8 cellular contexts compared by ENCODE assay signal in genomic region chr15:92820233-92821021, GRCh38.
DNase-seq lines count a peak whose midpoint lies in the region; ATAC-seq, FAIRE-seq and TF ChIP-seq lines count a peak whose summit lies in the region.

No MANE protein-coding gene starts in this region.

- peaks cover 47% of the 10 kb centered on the region for H3K4me1 Mint-ChIP-seq in T-helper 2 cell treated with Interferon-gamma antibody and Interleukin-4, amounts not matched to agents 5 μg/mL and 100 μg/mL, for 36 hours (ENCODE audit: low read depth)

- peak; percentile 80 for ATAC-seq in HG02970 (IDR thresholded peaks at IDR 0.05; ENCODE audit: low FRiP score, unreplicated experiment)
- ATAC-seq in aorta (ENCODE audit: low FRiP score): peak; percentile 97

- peaks cover 0 to 7% of the 10 kb centered on the region in 2 donors for H3K4me1 ChIP-seq in ascending aorta
- no peaks in the 10 kb centered on the region for H3K4me1 ChIP-seq in aorta (ENCODE audit: control insufficient read depth in 1 of 2, insufficient read depth in 2 of 2, low read length in 2 of 2)

- no peaks in the 10 kb centered on the region for H3K27me3 ChIP-seq in ascending aorta
- H3K27me3 ChIP-seq in aorta (ENCODE audit: control insufficient read depth in 1 of 2, insufficient read depth in 2 of 2, low read length in 1 of 2): no peaks in the 10 kb centered on the region

- no peaks in the 10 kb centered on the region for H3K9me3 Mint-ChIP-seq in T-helper 2 cell treated with Interferon-gamma antibody and Interleukin-4, amounts not matched to agents 5 μg/mL and 100 μg/mL, for 36 hours

- H3K4me3 ChIP-seq in ascending aorta: peak overlapping the region; percentile 53 to 54
- H3K4me3 ChIP-seq in aorta (ENCODE audit: low read length in 2 of 2): peak overlapping the region; percentile 43 to 54

- H3K27ac Mint-ChIP-seq in T-helper 2 cell treated with Interferon-gamma antibody and Interleukin-4, amounts not matched to agents 5 μg/mL and 100 μg/mL, for 36 hours: peak overlapping the region; percentile 95

- FAIRE-seq in GM18507 (lab: Jason Lieb, UNC): peak; percentile 83

- no peaks in the 10 kb centered on the region for H3K9me3 ChIP-seq in ascending aorta
- no peaks in the 10 kb centered on the region for H3K9me3 ChIP-seq in aorta (ENCODE audit: control insufficient read depth, low read length)

- DNase-seq in GM18507 (ENCODE audit: extremely low spot score, insufficient read length, low read depth) (peak; percentile 88), NCI-H187 (lab: John Stamatoyannopoulos, UW) (peak; percentile 95 to 97), ascending aorta (ENCODE audit: low spot score in 2 of 2) (peak; percentile 48 to 94), hepatic stellate cell (ENCODE audit: low spot score) (peak; percentile 96), renal cortical epithelial cell (ENCODE audit: low read depth) (peak; percentile 81), aorta (peak; percentile 94 to 97)
- DNase-seq in T-helper 2 cell treated with Interferon-gamma antibody and Interleukin-4, amounts not matched to agents 5 μg/mL and 100 μg/mL, for 36 hours (ENCODE audit: low spot score): peak; percentile 90

- no peak for TF ChIP-seq CTCF in ascending aorta (IDR thresholded peaks at IDR 0.05)

- peak overlapping the region; percentile 69 for H3K4me3 Mint-ChIP-seq in T-helper 2 cell treated with Interferon-gamma antibody and Interleukin-4, amounts not matched to agents 5 μg/mL and 100 μg/mL, for 36 hours

- no peaks in the 10 kb centered on the region for H3K36me3 Mint-ChIP-seq in T-helper 2 cell treated with Interferon-gamma antibody and Interleukin-4, amounts not matched to agents 5 μg/mL and 100 μg/mL, for 36 hours (ENCODE audit: low read depth)

- H3K27me3 Mint-ChIP-seq in T-helper 2 cell treated with Interferon-gamma antibody and Interleukin-4, amounts not matched to agents 5 μg/mL and 100 μg/mL, for 36 hours (ENCODE audit: low read depth): no peaks in the 10 kb centered on the region

- H3K27ac ChIP-seq in ascending aorta (peak overlapping the region; percentile 81 to 89), aorta (ENCODE audit: low read depth in 1 of 2, low read length in 2 of 2) (peak overlapping the region; percentile 46 to 89)

- H3K36me3 ChIP-seq in ascending aorta (no peaks in the 10 kb centered on the region), aorta (ENCODE audit: control insufficient read depth in 1 of 2, insufficient read depth in 2 of 2, low read length in 1 of 2) (no peaks in the 10 kb centered on the region)

- WGBS in aorta, 2 donors: 10 to 11% methylated on average over 37 of the region's 37 CpGs

- intact Hi-C loops in ascending aorta (cut with DNase I): loop anchor here (1.0 kb wide), 1 partner anchor 12 kb away; no protein-coding TSS in a partner anchor
- intact Hi-C loops in aorta (cut with DNase I): no loop called here

Comparison
In these comparisons a context has a peak if more than half of its experiments do, and no peak if none do; other contexts are left out.
1. Peak in every context shown above with its lines: DNase-seq, ATAC-seq, H3K4me3 ChIP-seq and H3K27ac ChIP-seq.